1 cellular context compared by ENCODE assay signal in genomic region chr1:41003127-41003639, GRCh38.
TF ChIP-seq lines count a peak whose summit lies in the region.

No MANE protein-coding gene starts in this region.

TF ChIP-seq in GM12878, 131 proteins besides CTCF, POLR2A, EP300 and RAD21 (continued from another document):
- no peak for TF ChIP-seq PBX3 (IDR thresholded peaks at IDR 0.05; ENCODE audit: insufficient replicate concordance, low read depth, low read length)
- no peak for TF ChIP-seq KAT2A (conservative IDR thresholded peaks at IDR 0.05; ENCODE audit: control insufficient read depth, low read depth, low read length)
- TF ChIP-seq, protein P1, sequence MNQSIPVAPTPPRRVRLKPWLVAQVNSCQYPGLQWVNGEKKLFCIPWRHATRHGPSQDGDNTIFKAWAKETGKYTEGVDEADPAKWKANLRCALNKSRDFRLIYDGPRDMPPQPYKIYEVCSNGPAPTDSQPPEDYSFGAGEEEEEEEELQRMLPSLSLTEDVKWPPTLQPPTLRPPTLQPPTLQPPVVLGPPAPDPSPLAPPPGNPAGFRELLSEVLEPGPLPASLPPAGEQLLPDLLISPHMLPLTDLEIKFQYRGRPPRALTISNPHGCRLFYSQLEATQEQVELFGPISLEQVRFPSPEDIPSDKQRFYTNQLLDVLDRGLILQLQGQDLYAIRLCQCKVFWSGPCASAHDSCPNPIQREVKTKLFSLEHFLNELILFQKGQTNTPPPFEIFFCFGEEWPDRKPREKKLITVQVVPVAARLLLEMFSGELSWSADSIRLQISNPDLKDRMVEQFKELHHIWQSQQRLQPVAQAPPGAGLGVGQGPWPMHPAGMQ (IDR thresholded peaks at IDR 0.05; ENCODE audit: borderline replicate concordance), result no peak
- no peak for TF ChIP-seq STAT3 (IDR thresholded peaks at IDR 0.05; ENCODE audit: low read depth, low read length)
- TF ChIP-seq TCF7 (IDR thresholded peaks at IDR 0.05; ENCODE audit: borderline replicate concordance), result no peak
- TF ChIP-seq GATAD2B (conservative IDR thresholded peaks at IDR 0.05; ENCODE audit: low read depth), result no peak
- TF ChIP-seq, protein P2, sequence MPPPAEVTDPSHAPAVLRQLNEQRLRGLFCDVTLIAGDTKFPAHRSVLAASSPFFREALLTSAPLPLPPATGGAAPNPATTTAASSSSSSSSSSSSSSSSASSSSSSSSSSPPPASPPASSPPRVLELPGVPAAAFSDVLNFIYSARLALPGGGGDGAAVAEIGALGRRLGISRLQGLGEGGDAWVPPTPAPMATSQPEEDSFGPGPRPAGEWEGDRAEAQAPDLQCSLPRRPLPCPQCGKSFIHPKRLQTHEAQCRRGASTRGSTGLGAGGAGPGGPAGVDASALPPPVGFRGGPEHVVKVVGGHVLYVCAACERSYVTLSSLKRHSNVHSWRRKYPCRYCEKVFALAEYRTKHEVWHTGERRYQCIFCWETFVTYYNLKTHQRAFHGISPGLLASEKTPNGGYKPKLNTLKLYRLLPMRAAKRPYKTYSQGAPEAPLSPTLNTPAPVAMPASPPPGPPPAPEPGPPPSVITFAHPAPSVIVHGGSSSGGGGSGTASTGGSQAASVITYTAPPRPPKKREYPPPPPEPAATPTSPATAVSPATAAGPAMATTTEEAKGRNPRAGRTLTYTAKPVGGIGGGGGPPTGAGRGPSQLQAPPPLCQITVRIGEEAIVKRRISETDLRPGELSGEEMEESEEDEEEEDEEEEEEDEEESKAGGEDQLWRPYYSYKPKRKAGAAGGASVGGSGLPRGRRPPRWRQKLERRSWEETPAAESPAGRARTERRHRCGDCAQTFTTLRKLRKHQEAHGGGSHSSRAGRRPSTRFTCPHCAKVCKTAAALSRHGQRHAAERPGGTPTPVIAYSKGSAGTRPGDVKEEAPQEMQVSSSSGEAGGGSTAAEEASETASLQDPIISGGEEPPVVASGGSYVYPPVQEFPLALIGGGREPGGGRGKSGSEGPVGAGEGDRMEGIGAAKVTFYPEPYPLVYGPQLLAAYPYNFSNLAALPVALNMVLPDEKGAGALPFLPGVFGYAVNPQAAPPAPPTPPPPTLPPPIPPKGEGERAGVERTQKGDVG (CRISPR knock-in tag; IDR thresholded peaks at IDR 0.05), result no peak
- TF ChIP-seq EED (IDR thresholded peaks at IDR 0.05; ENCODE audit: low read depth), result no peak
- TF ChIP-seq ZSCAN29 (IDR thresholded peaks at IDR 0.05), result no peak
- TF ChIP-seq E2F4 (IDR thresholded peaks at IDR 0.05; ENCODE audit: low read depth, low read length), result no peak
- no peak for TF ChIP-seq CBX3 (IDR thresholded peaks at IDR 0.05; ENCODE audit: borderline replicate concordance, low read depth)
- TF ChIP-seq RCOR1 (conservative IDR thresholded peaks at IDR 0.05; ENCODE audit: low read depth, low read length), result no peak
- no peak for TF ChIP-seq MXI1 (IDR thresholded peaks at IDR 0.05; ENCODE audit: low read depth, low read length)
- TF ChIP-seq SUPT20H (IDR thresholded peaks at IDR 0.05; ENCODE audit: borderline replicate concordance, control insufficient read depth, low read depth, low read length), result no peak
- no peak for TF ChIP-seq BMI1 (IDR thresholded peaks at IDR 0.05; ENCODE audit: borderline replicate concordance)
- TF ChIP-seq POU2F2 (IDR thresholded peaks at IDR 0.05; ENCODE audit: borderline replicate concordance, low read depth, low read length), result no peak
- TF ChIP-seq TBL1XR1 (IDR thresholded peaks at IDR 0.05; ENCODE audit: low read depth, low read length), result no peak
- TF ChIP-seq NR2C2 (IDR thresholded peaks at IDR 0.05; ENCODE audit: borderline replicate concordance, control insufficient read depth, insufficient read length, low read depth), result no peak
- no peak for TF ChIP-seq FOXK2 (IDR thresholded peaks at IDR 0.05)
